ENCODE assay signal across 7 cellular contexts in the genomic region with DNA sequence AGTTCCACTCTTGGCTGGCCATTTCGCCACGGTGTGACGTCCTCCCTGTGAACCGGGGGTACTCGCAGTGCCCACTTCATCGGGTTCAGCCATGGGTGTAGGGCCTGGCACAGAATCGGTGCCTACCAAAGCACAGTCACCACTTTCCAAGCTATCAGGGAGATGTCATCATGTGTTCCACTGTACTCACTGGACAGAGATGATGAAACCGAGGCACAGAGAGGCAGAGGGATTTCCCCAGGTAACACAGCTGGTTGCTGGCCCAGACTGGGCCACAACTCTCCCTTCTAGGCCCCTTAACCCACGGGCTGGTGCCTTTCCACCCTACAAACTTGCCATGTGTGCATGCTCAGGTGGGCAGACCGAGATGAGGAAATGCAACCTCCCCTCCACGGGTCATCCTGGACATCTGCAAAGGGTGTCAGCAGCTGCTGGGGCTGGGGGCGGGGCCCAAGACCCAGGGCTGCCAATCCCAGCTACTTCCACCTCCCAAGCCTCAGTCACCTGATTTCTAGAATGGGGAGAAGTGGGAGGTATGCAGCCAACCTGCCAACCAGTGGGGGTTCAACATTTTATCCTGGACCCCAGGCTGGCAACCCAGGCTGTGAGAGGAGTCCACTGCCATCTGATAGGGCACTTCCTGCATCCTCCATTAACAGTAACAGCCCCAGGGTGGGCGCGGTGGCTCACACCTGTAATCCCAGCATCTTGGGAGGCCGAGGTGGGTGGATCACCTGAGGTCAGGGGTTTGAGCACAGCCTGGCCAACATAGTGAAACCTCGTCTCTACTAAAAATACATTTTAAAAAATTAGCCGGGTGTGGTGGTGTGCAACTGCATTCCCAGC. TPM values are rescaled to one million over a fixed set of nuclear protein-coding genes. Genes with fewer than 3 reads are reported as not detected.
DNase-seq lines count a peak whose midpoint lies in the region; ATAC-seq and TF ChIP-seq lines count a peak whose summit lies in the region.

No MANE protein-coding gene starts in this region.

- POLR2A ChIA-PET in activated CD4-positive, alpha-beta T cell treated with anti-CD3 and anti-CD28 coated beads, Interleukin-2, amount 10 ng/mL, durations not matched to agents 7 days and 5 days (lab: Charles Lee): no interaction called here

- CTCF ChIA-PET in activated CD4-positive, alpha-beta T cell treated with anti-CD3 and anti-CD28 coated beads, Interleukin-2, amount 10 ng/mL, durations not matched to agents 7 days and 5 days (lab: Charles Lee): interaction anchor here (0.6 to 3.4 kb wide), 10 partner anchors 9 to 164 kb away, joined by 3 to 25 read pairs (median 4); a partner anchor contains a TSS

- peaks cover 66% of the 10 kb centered on the region for H3K4me1 Mint-ChIP-seq in activated CD4-positive, alpha-beta T cell treated with anti-CD3 and anti-CD28 coated beads, Interleukin-2, amount 10 ng/mL, durations not matched to agents 7 days and 5 days
- H3K4me1 Mint-ChIP-seq in glutamatergic neuron (ENCODE audit: low read depth, unreplicated experiment): peaks cover 10% of the 10 kb centered on the region
- peaks cover 70% of the 10 kb centered on the region for H3K4me1 Mint-ChIP-seq in stimulated activated memory B cell treated with anti-CD40 and anti-IgM and Interleukin-4, amounts not matched to agents 10 μg/mL and 1 μg/mL and 100 μg/mL, for 72 hours

- ATAC-seq in GM19324 (IDR thresholded peaks at IDR 0.05; ENCODE audit: low FRiP score, unreplicated experiment) (peak; percentile 41), HG03159 (IDR thresholded peaks at IDR 0.05; ENCODE audit: unreplicated experiment) (peak; percentile 41)
- peak; percentile 86 for ATAC-seq in stimulated activated memory B cell treated with anti-CD40 and anti-IgM and Interleukin-4, amounts not matched to agents 10 μg/mL and 1 μg/mL and 100 μg/mL, for 72 hours

- TF ChIP-seq CTCF in glutamatergic neuron (IDR thresholded peaks at IDR 0.05; ENCODE audit: partially characterized antibody, unreplicated experiment): no peak

- peak overlapping the region; percentile 100 for H3K4me3 Mint-ChIP-seq in activated CD4-positive, alpha-beta T cell treated with anti-CD3 and anti-CD28 coated beads, Interleukin-2, amount 10 ng/mL, durations not matched to agents 7 days and 5 days
- no peak overlapping the region for H3K4me3 Mint-ChIP-seq in glutamatergic neuron (ENCODE audit: unreplicated experiment)
- H3K4me3 Mint-ChIP-seq in stimulated activated memory B cell treated with anti-CD40 and anti-IgM and Interleukin-4, amounts not matched to agents 10 μg/mL and 1 μg/mL and 100 μg/mL, for 72 hours: peak overlapping the region; percentile 95

- H3K27me3 Mint-ChIP-seq in activated CD4-positive, alpha-beta T cell treated with anti-CD3 and anti-CD28 coated beads, Interleukin-2, amount 10 ng/mL, durations not matched to agents 7 days and 5 days: no peaks in the 10 kb centered on the region
- H3K27me3 Mint-ChIP-seq in glutamatergic neuron (ENCODE audit: unreplicated experiment): no peaks in the 10 kb centered on the region
- H3K27me3 Mint-ChIP-seq in stimulated activated memory B cell treated with anti-CD40 and anti-IgM and Interleukin-4, amounts not matched to agents 10 μg/mL and 1 μg/mL and 100 μg/mL, for 72 hours: no peaks in the 10 kb centered on the region

- DNase-seq in activated CD4-positive, alpha-beta T cell treated with anti-CD3 and anti-CD28 coated beads, Interleukin-2, amount 10 ng/mL, durations not matched to agents 7 days and 5 days: peak; percentile 56
- DNase-seq in glutamatergic neuron (no peak), NCI-H524 treated with DMSO at 0.1 percent for 48 hours (lab: John Stamatoyannopoulos, UW) (no peak), NCI-H2081 treated with DMSO at 0.1 percent for 48 hours (lab: John Stamatoyannopoulos, UW) (no peak)

- peaks cover 26% of the 10 kb centered on the region for H3K36me3 Mint-ChIP-seq in activated CD4-positive, alpha-beta T cell treated with anti-CD3 and anti-CD28 coated beads, Interleukin-2, amount 10 ng/mL, durations not matched to agents 7 days and 5 days (ENCODE audit: low read depth)
- H3K36me3 Mint-ChIP-seq in glutamatergic neuron (ENCODE audit: unreplicated experiment): no peaks in the 10 kb centered on the region
- peaks cover 13% of the 10 kb centered on the region for H3K36me3 Mint-ChIP-seq in stimulated activated memory B cell treated with anti-CD40 and anti-IgM and Interleukin-4, amounts not matched to agents 10 μg/mL and 1 μg/mL and 100 μg/mL, for 72 hours

- peak overlapping the region; percentile 97 for H3K27ac Mint-ChIP-seq in activated CD4-positive, alpha-beta T cell treated with anti-CD3 and anti-CD28 coated beads, Interleukin-2, amount 10 ng/mL, durations not matched to agents 7 days and 5 days
- peak overlapping the region; percentile 28 for H3K27ac Mint-ChIP-seq in glutamatergic neuron (ENCODE audit: unreplicated experiment)
- peak overlapping the region; percentile 92 for H3K27ac Mint-ChIP-seq in stimulated activated memory B cell treated with anti-CD40 and anti-IgM and Interleukin-4, amounts not matched to agents 10 μg/mL and 1 μg/mL and 100 μg/mL, for 72 hours

- H3K9me3 Mint-ChIP-seq in activated CD4-positive, alpha-beta T cell treated with anti-CD3 and anti-CD28 coated beads, Interleukin-2, amount 10 ng/mL, durations not matched to agents 7 days and 5 days: no peaks in the 10 kb centered on the region
- H3K9me3 Mint-ChIP-seq in glutamatergic neuron (ENCODE audit: unreplicated experiment): peaks cover 8% of the 10 kb centered on the region
- H3K9me3 Mint-ChIP-seq in stimulated activated memory B cell treated with anti-CD40 and anti-IgM and Interleukin-4, amounts not matched to agents 10 μg/mL and 1 μg/mL and 100 μg/mL, for 72 hours: no peaks in the 10 kb centered on the region

RNA-seq across cellular contexts. Expression of a gene that starts 0.9 kb away (rescaled TPM):
- 10 to 100 TPM; 67.9 to 71.4 TPM for total RNA-seq in activated CD4-positive, alpha-beta T cell treated with anti-CD3 and anti-CD28 coated beads, Interleukin-2, amount 10 ng/mL, durations not matched to agents 7 days and 5 days
- 71.7 TPM for total RNA-seq in glutamatergic neuron (ENCODE audit: unreplicated experiment)

RNA-seq across cellular contexts. Expression of a gene that starts 6.5 kb away (rescaled TPM):
- total RNA-seq in activated CD4-positive, alpha-beta T cell treated with anti-CD3 and anti-CD28 coated beads, Interleukin-2, amount 10 ng/mL, durations not matched to agents 7 days and 5 days: 100 to 1,000 TPM in 1 of 2 experiments, 10 to 100 TPM in 1; 99.4 to 110 TPM
- 83.9 TPM for total RNA-seq in glutamatergic neuron (ENCODE audit: unreplicated experiment)

RNA-seq across cellular contexts. Expression of a gene that starts 23.3 kb away (rescaled TPM):
- 10 to 100 TPM; 66.7 to 78.1 TPM for total RNA-seq in activated CD4-positive, alpha-beta T cell treated with anti-CD3 and anti-CD28 coated beads, Interleukin-2, amount 10 ng/mL, durations not matched to agents 7 days and 5 days
- 44.2 TPM for total RNA-seq in glutamatergic neuron (ENCODE audit: unreplicated experiment)

RNA-seq across cellular contexts. Expression of a gene that starts 44.3 kb away (rescaled TPM):
- total RNA-seq in activated CD4-positive, alpha-beta T cell treated with anti-CD3 and anti-CD28 coated beads, Interleukin-2, amount 10 ng/mL, durations not matched to agents 7 days and 5 days: 10 to 100 TPM; 21.7 to 24.0 TPM
- 27.5 TPM for total RNA-seq in glutamatergic neuron (ENCODE audit: unreplicated experiment)

Comparison
In these comparisons a context has a peak if more than half of its experiments do, and no peak if none do; other contexts are left out.
1. H3K27ac Mint-ChIP-seq: peak in every context shown above with its lines; median percentile 97 in activated CD4-positive, alpha-beta T cell treated with anti-CD3 and anti-CD28 coated beads, Interleukin-2, amount 10 ng/mL, durations not matched to agents 7 days and 5 days; 92 in stimulated activated memory B cell treated with anti-CD40 and anti-IgM and Interleukin-4, amounts not matched to agents 10 μg/mL and 1 μg/mL and 100 μg/mL, for 72 hours; 28 in glutamatergic neuron.